1 cellular context compared by ENCODE assay signal in the genomic region with DNA sequence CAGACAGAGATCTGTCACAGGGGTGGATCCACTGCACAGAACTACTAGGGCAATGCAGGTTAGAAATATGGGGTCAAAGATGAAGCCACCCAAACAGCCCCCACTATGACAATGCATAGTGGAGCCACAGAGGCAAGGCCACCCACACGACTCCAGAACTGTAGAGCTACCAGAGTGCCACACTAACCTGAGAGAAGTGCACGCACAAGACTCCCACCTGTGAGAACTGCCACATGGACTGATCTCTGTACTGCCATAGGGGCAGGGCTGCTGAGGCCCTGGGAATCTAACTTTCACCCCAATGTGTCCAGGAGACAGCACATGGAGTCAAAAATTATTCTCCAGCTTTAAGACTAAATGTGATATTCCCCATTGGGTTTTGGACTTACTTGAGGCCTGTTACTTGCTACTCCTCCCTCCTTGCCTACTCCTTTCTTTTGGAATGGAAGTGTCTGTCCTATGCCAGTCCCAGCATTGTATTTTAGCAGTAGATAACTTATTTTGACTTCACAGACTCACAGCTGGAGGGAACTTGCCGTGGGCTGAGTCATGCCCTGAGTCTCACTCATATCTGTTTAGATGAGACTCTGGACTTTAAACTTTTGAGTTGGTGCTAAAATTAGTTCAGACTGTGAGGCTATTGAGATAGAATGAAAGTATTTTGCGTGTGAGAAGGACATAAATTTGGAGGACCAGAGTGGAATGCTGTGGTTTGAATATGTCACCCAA.
TF ChIP-seq lines count a peak whose summit lies in the region.

No MANE protein-coding gene starts in this region.

TF ChIP-seq in K562, 482 proteins besides CTCF, POLR2A, EP300 and RAD21 (continued from another document and continues in another):
- TF ChIP-seq, protein P1, sequence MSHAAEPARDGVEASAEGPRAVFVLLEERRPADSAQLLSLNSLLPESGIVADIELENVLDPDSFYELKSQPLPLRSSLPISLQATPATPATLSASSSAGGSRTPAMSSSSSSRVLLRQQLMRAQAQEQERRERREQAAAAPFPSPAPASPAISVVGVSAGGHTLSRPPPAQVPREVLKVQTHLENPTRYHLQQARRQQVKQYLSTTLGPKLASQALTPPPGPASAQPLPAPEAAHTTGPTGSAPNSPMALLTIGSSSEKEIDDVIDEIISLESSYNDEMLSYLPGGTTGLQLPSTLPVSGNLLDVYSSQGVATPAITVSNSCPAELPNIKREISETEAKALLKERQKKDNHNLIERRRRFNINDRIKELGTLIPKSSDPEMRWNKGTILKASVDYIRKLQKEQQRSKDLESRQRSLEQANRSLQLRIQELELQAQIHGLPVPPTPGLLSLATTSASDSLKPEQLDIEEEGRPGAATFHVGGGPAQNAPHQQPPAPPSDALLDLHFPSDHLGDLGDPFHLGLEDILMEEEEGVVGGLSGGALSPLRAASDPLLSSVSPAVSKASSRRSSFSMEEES (CRISPR knock-in tag; IDR thresholded peaks at IDR 0.05) = no peak
- TF ChIP-seq ASH1L (IDR thresholded peaks at IDR 0.05; ENCODE audit: borderline replicate concordance, low read depth, partially characterized antibody) (no peak), EP400 (IDR thresholded peaks at IDR 0.05) (no peak), CSDE1 (IDR thresholded peaks at IDR 0.05) (no peak), ELK1 (CRISPR knock-in tag; IDR thresholded peaks at IDR 0.05) (no peak), BRD4 (IDR thresholded peaks at IDR 0.05) (no peak), HCFC1 (IDR thresholded peaks at IDR 0.05; ENCODE audit: low read depth, low read length) (no peak), KDM4B (IDR thresholded peaks at IDR 0.05; ENCODE audit: borderline replicate concordance in 2 of 2, low read depth in 1 of 2) (no peak), ELF4 (CRISPR knock-in tag; IDR thresholded peaks at IDR 0.05) (no peak), CREM (IDR thresholded peaks at IDR 0.05; ENCODE audit: low read depth) (peak; percentile 58; the same call in 1 of the 2 replicates), CBX5 (IDR thresholded peaks at IDR 0.05; ENCODE audit: borderline replicate concordance, low read depth) (no peak), ZNF780A (CRISPR knock-in tag; IDR thresholded peaks at IDR 0.05) (no peak), ZNF174 (CRISPR knock-in tag; IDR thresholded peaks at IDR 0.05) (no peak), ILF3 (IDR thresholded peaks at IDR 0.05; ENCODE audit: borderline replicate concordance) (no peak), GTF2B (IDR thresholded peaks at IDR 0.05; ENCODE audit: extremely low read depth, insufficient read length) (no peak), ZNF263 (CRISPR knock-in tag; IDR thresholded peaks at IDR 0.05; ENCODE audit: borderline replicate concordance) (no peak), E2F5 (CRISPR knock-in tag; IDR thresholded peaks at IDR 0.05) (no peak), HSF4 (CRISPR knock-in tag; IDR thresholded peaks at IDR 0.05; ENCODE audit: borderline replicate concordance) (no peak), STAT5B (CRISPR knock-in tag; IDR thresholded peaks at IDR 0.05) (no peak), ELF2 (CRISPR knock-in tag; IDR thresholded peaks at IDR 0.05) (no peak), VEZF1 (CRISPR knock-in tag; IDR thresholded peaks at IDR 0.05) (no peak), ZNF134 (CRISPR knock-in tag; conservative IDR thresholded peaks at IDR 0.05) (no peak), ZNF699 (CRISPR knock-in tag; IDR thresholded peaks at IDR 0.05; ENCODE audit: insufficient replicate concordance) (no peak), IFI16 (CRISPR knock-in tag; IDR thresholded peaks at IDR 0.05) (no peak), WHSC1 (IDR thresholded peaks at IDR 0.05; ENCODE audit: low read length) (no peak), NFXL1 (CRISPR knock-in tag; IDR thresholded peaks at IDR 0.05) (no peak), ESRRB (CRISPR knock-in tag; IDR thresholded peaks at IDR 0.05; ENCODE audit: borderline replicate concordance) (no peak), CBFB (CRISPR knock-in tag; IDR thresholded peaks at IDR 0.05) (no peak), SMARCE1 (IDR thresholded peaks at IDR 0.05) (peak; percentile 78), ZC3H4 (CRISPR knock-in tag; IDR thresholded peaks at IDR 0.05; ENCODE audit: borderline replicate concordance) (no peak), ZNF24 (IDR thresholded peaks at IDR 0.05) (no peak), NCOR1 (IDR thresholded peaks at IDR 0.05) (peak; percentile 87), MCM2 (IDR thresholded peaks at IDR 0.05; ENCODE audit: low read depth) (no peak), FOXO4 (CRISPR knock-in tag; IDR thresholded peaks at IDR 0.05) (no peak)
- TF ChIP-seq, protein P2, sequence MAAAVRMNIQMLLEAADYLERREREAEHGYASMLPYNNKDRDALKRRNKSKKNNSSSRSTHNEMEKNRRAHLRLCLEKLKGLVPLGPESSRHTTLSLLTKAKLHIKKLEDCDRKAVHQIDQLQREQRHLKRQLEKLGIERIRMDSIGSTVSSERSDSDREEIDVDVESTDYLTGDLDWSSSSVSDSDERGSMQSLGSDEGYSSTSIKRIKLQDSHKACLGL (CRISPR knock-in tag; IDR thresholded peaks at IDR 0.05; ENCODE audit: borderline replicate concordance, poor library complexity, severe bottlenecking) = no peak
- TF ChIP-seq, protein P3, sequence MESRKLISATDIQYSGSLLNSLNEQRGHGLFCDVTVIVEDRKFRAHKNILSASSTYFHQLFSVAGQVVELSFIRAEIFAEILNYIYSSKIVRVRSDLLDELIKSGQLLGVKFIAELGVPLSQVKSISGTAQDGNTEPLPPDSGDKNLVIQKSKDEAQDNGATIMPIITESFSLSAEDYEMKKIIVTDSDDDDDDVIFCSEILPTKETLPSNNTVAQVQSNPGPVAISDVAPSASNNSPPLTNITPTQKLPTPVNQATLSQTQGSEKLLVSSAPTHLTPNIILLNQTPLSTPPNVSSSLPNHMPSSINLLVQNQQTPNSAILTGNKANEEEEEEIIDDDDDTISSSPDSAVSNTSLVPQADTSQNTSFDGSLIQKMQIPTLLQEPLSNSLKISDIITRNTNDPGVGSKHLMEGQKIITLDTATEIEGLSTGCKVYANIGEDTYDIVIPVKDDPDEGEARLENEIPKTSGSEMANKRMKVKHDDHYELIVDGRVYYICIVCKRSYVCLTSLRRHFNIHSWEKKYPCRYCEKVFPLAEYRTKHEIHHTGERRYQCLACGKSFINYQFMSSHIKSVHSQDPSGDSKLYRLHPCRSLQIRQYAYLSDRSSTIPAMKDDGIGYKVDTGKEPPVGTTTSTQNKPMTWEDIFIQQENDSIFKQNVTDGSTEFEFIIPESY (CRISPR knock-in tag; IDR thresholded peaks at IDR 0.05) = 0 out of 2 replicates have a peak, but pooled peaks have one; percentile 31
- TF ChIP-seq, protein P4, sequence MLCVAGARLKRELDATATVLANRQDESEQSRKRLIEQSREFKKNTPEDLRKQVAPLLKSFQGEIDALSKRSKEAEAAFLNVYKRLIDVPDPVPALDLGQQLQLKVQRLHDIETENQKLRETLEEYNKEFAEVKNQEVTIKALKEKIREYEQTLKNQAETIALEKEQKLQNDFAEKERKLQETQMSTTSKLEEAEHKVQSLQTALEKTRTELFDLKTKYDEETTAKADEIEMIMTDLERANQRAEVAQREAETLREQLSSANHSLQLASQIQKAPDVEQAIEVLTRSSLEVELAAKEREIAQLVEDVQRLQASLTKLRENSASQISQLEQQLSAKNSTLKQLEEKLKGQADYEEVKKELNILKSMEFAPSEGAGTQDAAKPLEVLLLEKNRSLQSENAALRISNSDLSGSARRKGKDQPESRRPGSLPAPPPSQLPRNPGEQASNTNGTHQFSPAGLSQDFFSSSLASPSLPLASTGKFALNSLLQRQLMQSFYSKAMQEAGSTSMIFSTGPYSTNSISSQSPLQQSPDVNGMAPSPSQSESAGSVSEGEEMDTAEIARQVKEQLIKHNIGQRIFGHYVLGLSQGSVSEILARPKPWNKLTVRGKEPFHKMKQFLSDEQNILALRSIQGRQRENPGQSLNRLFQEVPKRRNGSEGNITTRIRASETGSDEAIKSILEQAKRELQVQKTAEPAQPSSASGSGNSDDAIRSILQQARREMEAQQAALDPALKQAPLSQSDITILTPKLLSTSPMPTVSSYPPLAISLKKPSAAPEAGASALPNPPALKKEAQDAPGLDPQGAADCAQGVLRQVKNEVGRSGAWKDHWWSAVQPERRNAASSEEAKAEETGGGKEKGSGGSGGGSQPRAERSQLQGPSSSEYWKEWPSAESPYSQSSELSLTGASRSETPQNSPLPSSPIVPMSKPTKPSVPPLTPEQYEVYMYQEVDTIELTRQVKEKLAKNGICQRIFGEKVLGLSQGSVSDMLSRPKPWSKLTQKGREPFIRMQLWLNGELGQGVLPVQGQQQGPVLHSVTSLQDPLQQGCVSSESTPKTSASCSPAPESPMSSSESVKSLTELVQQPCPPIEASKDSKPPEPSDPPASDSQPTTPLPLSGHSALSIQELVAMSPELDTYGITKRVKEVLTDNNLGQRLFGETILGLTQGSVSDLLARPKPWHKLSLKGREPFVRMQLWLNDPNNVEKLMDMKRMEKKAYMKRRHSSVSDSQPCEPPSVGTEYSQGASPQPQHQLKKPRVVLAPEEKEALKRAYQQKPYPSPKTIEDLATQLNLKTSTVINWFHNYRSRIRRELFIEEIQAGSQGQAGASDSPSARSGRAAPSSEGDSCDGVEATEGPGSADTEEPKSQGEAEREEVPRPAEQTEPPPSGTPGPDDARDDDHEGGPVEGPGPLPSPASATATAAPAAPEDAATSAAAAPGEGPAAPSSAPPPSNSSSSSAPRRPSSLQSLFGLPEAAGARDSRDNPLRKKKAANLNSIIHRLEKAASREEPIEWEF (CRISPR knock-in tag; IDR thresholded peaks at IDR 0.05) = no peak
